ENCODE assay signal across 1 cellular context in the genomic region with DNA sequence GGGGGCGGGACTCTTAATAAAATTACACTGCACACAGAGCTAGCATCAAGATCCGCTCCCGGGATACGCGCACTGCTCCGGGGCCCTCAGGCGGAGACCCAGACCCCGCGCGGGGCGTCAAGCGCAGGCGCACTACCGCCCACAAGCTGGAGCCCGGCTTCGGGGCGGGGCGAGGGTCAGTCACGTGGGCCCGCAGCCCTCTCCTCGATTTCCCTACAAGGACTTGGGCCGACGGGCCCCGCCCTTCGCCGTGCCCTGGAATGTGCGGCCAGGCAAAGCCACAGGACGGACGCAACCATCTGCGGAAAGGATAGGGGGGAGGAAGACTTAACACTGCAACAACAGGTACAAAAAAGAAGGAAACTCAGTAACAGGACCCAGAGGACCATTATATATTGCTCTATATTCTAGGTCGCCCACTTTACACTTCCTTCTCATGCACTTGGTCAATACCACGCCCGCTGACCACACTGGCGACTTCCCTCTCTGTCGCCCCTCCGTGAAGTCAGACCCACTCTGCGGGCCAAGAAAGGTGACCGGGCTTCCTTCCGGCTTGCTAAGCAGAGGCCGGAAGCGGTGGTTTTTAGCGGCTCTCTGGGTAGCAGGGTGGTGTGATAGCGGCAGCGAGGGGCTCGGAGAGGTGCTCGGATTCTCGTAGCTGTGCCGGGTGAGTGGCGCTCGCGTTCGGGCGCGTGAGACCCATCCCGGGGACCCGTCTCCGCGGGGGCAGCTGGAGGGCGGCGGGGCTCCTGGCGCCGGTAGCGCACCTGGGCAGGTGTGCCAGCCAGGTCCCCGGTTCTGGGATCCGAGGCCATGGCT.
TF ChIP-seq lines count a peak whose summit lies in the region.

TSS of gene MYL12A (plus strand) at position 559 of the 819 bp plus-strand sequence. CDS start 5,447 bp downstream, outside the sequence.

TF ChIP-seq in HepG2, 621 proteins besides CTCF, POLR2A, EP300 and RAD21 (continued from another document and continues in another):
- TF ChIP-seq, protein P1, sequence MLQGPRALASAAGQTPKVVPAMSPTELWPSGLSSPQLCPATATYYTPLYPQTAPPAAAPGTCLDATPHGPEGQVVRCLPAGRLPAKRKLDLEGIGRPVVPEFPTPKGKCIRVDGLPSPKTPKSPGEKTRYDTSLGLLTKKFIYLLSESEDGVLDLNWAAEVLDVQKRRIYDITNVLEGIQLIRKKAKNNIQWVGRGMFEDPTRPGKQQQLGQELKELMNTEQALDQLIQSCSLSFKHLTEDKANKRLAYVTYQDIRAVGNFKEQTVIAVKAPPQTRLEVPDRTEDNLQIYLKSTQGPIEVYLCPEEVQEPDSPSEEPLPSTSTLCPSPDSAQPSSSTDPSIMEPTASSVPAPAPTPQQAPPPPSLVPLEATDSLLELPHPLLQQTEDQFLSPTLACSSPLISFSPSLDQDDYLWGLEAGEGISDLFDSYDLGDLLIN (CRISPR knock-in tag; IDR thresholded peaks at IDR 0.05; ENCODE audit: borderline replicate concordance), result no peak
- TF ChIP-seq ZNF44 (CRISPR knock-in tag; IDR thresholded peaks at IDR 0.05) (no peak), IKZF5 (CRISPR knock-in tag; IDR thresholded peaks at IDR 0.05) (peak; percentile 71), POLR2AphosphoS5 (IDR thresholded peaks at IDR 0.05; ENCODE audit: low read depth, low read length) (peak; percentile 94), ZNF101 (CRISPR knock-in tag; IDR thresholded peaks at IDR 0.05; ENCODE audit: borderline replicate concordance, low read depth) (no peak), ZNF777 (CRISPR knock-in tag; IDR thresholded peaks at IDR 0.05) (peak; percentile 14; the same call in 1 of the 2 replicates), ZNF441 (CRISPR knock-in tag; IDR thresholded peaks at IDR 0.05; ENCODE audit: borderline replicate concordance) (no peak), ZNF768 (CRISPR knock-in tag; IDR thresholded peaks at IDR 0.05) (peak; percentile 70; the same call in 1 of the 2 replicates), NFRKB (IDR thresholded peaks at IDR 0.05) (no peak), ZSCAN30 (CRISPR knock-in tag; IDR thresholded peaks at IDR 0.05) (no peak), HMGA1 (CRISPR knock-in tag; conservative IDR thresholded peaks at IDR 0.05) (no peak), HMGXB3 (CRISPR knock-in tag; IDR thresholded peaks at IDR 0.05; ENCODE audit: borderline replicate concordance) (peak; percentile 44; the same call in 1 of the 2 replicates), MAFF (IDR thresholded peaks at IDR 0.05; ENCODE audit: low read depth, low read length) (no peak), SMC3 (IDR thresholded peaks at IDR 0.05; ENCODE audit: low read length) (no peak), ZNF414 (CRISPR knock-in tag; IDR thresholded peaks at IDR 0.05) (no peak), ZNF503 (CRISPR knock-in tag; IDR thresholded peaks at IDR 0.05) (peak; percentile 24; the same call in 1 of the 2 replicates), SRSF4 (IDR thresholded peaks at IDR 0.05; ENCODE audit: low read depth, low read length, poor library complexity, severe bottlenecking) (no peak), ZNF432 (CRISPR knock-in tag; IDR thresholded peaks at IDR 0.05; ENCODE audit: borderline replicate concordance) (no peak), ZNF274 (CRISPR knock-in tag; IDR thresholded peaks at IDR 0.05) (no peak), SOX5 (CRISPR knock-in tag; IDR thresholded peaks at IDR 0.05; ENCODE audit: borderline replicate concordance) (no peak; the same call in 1 of the 2 replicates), TAF1 (CRISPR knock-in tag; IDR thresholded peaks at IDR 0.05) (peak; percentile 95), ZNF207 (IDR thresholded peaks at IDR 0.05; ENCODE audit: borderline replicate concordance) (no peak), ZNF747 (CRISPR knock-in tag; IDR thresholded peaks at IDR 0.05; ENCODE audit: borderline replicate concordance) (no peak; the same call in 1 of the 2 replicates), RARG (CRISPR knock-in tag; IDR thresholded peaks at IDR 0.05; ENCODE audit: low read depth) (peak; percentile 76; the same call in 1 of the 2 replicates), ZBTB21 (CRISPR knock-in tag; IDR thresholded peaks at IDR 0.05) (no peak; the same call in 1 of the 2 replicates), SIX4 (CRISPR knock-in tag; IDR thresholded peaks at IDR 0.05) (peak; percentile 66; the same call in 1 of the 2 replicates), SRSF1 (optimal IDR thresholded peaks at IDR 0.05; ENCODE audit: low read depth, low read length) (peak; percentile 38), ZNF468 (CRISPR knock-in tag; IDR thresholded peaks at IDR 0.05) (no peak), ZNF746 (CRISPR knock-in tag; IDR thresholded peaks at IDR 0.05) (0 out of 2 replicates have a peak, but pooled peaks have one; percentile 5), ZNF564 (CRISPR knock-in tag; IDR thresholded peaks at IDR 0.05) (peak; percentile 28; the same call in 1 of the 2 replicates), ZNF589 (CRISPR knock-in tag; conservative IDR thresholded peaks at IDR 0.05) (peak; percentile 69; the same call in 1 of the 2 replicates), FOXM1 (CRISPR knock-in tag; IDR thresholded peaks at IDR 0.05) (no peak), BORCS8-MEF2B (CRISPR knock-in tag; IDR thresholded peaks at IDR 0.05) (peak; percentile 85; the same call in 1 of the 2 replicates), ZBTB20 (CRISPR knock-in tag; IDR thresholded peaks at IDR 0.05; ENCODE audit: borderline replicate concordance, low read depth) (no peak; the same call in 1 of the 2 replicates)
- TF ChIP-seq, protein P2, sequence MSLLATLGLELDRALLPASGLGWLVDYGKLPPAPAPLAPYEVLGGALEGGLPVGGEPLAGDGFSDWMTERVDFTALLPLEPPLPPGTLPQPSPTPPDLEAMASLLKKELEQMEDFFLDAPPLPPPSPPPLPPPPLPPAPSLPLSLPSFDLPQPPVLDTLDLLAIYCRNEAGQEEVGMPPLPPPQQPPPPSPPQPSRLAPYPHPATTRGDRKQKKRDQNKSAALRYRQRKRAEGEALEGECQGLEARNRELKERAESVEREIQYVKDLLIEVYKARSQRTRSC (CRISPR knock-in tag; IDR thresholded peaks at IDR 0.05; ENCODE audit: low read depth), result no peak
- TF ChIP-seq, protein P3, sequence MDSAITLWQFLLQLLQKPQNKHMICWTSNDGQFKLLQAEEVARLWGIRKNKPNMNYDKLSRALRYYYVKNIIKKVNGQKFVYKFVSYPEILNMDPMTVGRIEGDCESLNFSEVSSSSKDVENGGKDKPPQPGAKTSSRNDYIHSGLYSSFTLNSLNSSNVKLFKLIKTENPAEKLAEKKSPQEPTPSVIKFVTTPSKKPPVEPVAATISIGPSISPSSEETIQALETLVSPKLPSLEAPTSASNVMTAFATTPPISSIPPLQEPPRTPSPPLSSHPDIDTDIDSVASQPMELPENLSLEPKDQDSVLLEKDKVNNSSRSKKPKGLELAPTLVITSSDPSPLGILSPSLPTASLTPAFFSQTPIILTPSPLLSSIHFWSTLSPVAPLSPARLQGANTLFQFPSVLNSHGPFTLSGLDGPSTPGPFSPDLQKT (CRISPR knock-in tag; IDR thresholded peaks at IDR 0.05; ENCODE audit: borderline replicate concordance), result no peak
- TF ChIP-seq, protein P4, sequence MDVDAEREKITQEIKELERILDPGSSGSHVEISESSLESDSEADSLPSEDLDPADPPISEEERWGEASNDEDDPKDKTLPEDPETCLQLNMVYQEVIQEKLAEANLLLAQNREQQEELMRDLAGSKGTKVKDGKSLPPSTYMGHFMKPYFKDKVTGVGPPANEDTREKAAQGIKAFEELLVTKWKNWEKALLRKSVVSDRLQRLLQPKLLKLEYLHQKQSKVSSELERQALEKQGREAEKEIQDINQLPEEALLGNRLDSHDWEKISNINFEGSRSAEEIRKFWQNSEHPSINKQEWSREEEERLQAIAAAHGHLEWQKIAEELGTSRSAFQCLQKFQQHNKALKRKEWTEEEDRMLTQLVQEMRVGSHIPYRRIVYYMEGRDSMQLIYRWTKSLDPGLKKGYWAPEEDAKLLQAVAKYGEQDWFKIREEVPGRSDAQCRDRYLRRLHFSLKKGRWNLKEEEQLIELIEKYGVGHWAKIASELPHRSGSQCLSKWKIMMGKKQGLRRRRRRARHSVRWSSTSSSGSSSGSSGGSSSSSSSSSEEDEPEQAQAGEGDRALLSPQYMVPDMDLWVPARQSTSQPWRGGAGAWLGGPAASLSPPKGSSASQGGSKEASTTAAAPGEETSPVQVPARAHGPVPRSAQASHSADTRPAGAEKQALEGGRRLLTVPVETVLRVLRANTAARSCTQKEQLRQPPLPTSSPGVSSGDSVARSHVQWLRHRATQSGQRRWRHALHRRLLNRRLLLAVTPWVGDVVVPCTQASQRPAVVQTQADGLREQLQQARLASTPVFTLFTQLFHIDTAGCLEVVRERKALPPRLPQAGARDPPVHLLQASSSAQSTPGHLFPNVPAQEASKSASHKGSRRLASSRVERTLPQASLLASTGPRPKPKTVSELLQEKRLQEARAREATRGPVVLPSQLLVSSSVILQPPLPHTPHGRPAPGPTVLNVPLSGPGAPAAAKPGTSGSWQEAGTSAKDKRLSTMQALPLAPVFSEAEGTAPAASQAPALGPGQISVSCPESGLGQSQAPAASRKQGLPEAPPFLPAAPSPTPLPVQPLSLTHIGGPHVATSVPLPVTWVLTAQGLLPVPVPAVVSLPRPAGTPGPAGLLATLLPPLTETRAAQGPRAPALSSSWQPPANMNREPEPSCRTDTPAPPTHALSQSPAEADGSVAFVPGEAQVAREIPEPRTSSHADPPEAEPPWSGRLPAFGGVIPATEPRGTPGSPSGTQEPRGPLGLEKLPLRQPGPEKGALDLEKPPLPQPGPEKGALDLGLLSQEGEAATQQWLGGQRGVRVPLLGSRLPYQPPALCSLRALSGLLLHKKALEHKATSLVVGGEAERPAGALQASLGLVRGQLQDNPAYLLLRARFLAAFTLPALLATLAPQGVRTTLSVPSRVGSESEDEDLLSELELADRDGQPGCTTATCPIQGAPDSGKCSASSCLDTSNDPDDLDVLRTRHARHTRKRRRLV (CRISPR knock-in tag; IDR thresholded peaks at IDR 0.05), result 0 out of 2 replicates have a peak, but pooled peaks have one; percentile 41
